Comparison of ENCODE assay signal across 9 cellular contexts in genomic region chr13:113411216-113412023, GRCh38. TPM values are rescaled to one million over a fixed set of nuclear protein-coding genes. Genes with fewer than 3 reads are reported as not detected.
DNase-seq lines count a peak whose midpoint lies in the region; ATAC-seq and TF ChIP-seq lines count a peak whose summit lies in the region.
"Had no signal": no experiment of that assay in that cellular context is flagged by ENCODE, and none has a peak within 500 bp of the region (broad histone marks: within the 10 kb centered on the region; RNA-seq: fewer than 3 reads in every experiment).

No MANE protein-coding gene starts in this region.

- H3K4me3 Mint-ChIP-seq in activated T-cell treated with anti-CD3 and anti-CD28 coated beads, Interleukin-2, amount 50 U/mL, for 24 hours: no peak overlapping the region

- no peak for TF ChIP-seq CTCF in foreskin fibroblast (IDR thresholded peaks at IDR 0.05; ENCODE audit: low read depth, low read length)

- H3K9ac ChIP-seq in skeletal muscle satellite cell (ENCODE audit: low read depth, low read length): peak overlapping the region; percentile 86

- peaks cover 63% of the 10 kb centered on the region for H3K4me1 ChIP-seq in skeletal muscle satellite cell (ENCODE audit: control insufficient read depth, insufficient read depth, low read length)

- H3K4me1 Mint-ChIP-seq in activated T-cell treated with anti-CD3 and anti-CD28 coated beads, Interleukin-2, amount 50 U/mL, for 24 hours (ENCODE audit: low read depth): no peaks in the 10 kb centered on the region

- no peaks in the 10 kb centered on the region for H3K9me3 ChIP-seq in skeletal muscle satellite cell (replicated peaks; ENCODE audit: low read length)

- H3K36me3 Mint-ChIP-seq in activated T-cell treated with anti-CD3 and anti-CD28 coated beads, Interleukin-2, amount 50 U/mL, for 24 hours (ENCODE audit: low read depth): no peaks in the 10 kb centered on the region

- DNase-seq in GM03348 (ENCODE audit: low spot score): peak; percentile 89
- peak; percentile 98 for DNase-seq in foreskin fibroblast
- no peak for DNase-seq in activated T-cell treated with anti-CD3 and anti-CD28 coated beads, Interleukin-2, amount 50 U/mL, for 24 hours
- no peak for DNase-seq in T-helper 2 cell
- DNase-seq: activated naive CD4-positive, alpha-beta T cell treated with Interleukin-2 at 50 U/mL for 16 hours had no signal

- H3K27ac Mint-ChIP-seq in activated T-cell treated with anti-CD3 and anti-CD28 coated beads, Interleukin-2, amount 50 U/mL, for 24 hours: no peak overlapping the region

- H3K9me3 Mint-ChIP-seq in activated T-cell treated with anti-CD3 and anti-CD28 coated beads, Interleukin-2, amount 50 U/mL, for 24 hours: peaks cover 2% of the 10 kb centered on the region

- H3K27me3 ChIP-seq in skeletal muscle satellite cell (ENCODE audit: control insufficient read depth, insufficient read depth, low read length): no peaks in the 10 kb centered on the region

- peaks cover 19% of the 10 kb centered on the region for H3K27me3 Mint-ChIP-seq in activated T-cell treated with anti-CD3 and anti-CD28 coated beads, Interleukin-2, amount 50 U/mL, for 24 hours

- H3K36me3 ChIP-seq in skeletal muscle satellite cell (ENCODE audit: insufficient read depth, low read length): no peaks in the 10 kb centered on the region

- peak overlapping the region; percentile 81 for H3K4me2 ChIP-seq in skeletal muscle satellite cell (ENCODE audit: low read length)

- ATAC-seq in SK-N-SH treated with all-trans-retinoic acid at 6 μM for 48 hours: peak; percentile 86
- no peak for ATAC-seq in GM18505 (IDR thresholded peaks at IDR 0.05; ENCODE audit: unreplicated experiment)
- no peak for ATAC-seq in HG03521 (IDR thresholded peaks at IDR 0.05; ENCODE audit: unreplicated experiment)

- TF ChIP-seq POLR2A in GM18505 (IDR thresholded peaks at IDR 0.05; ENCODE audit: borderline replicate concordance, extremely low read depth, insufficient read depth, insufficient read length): no peak

- peak overlapping the region; percentile 13 to 34 for H3K4me3 ChIP-seq in foreskin fibroblast (ENCODE audit: low read depth in 1 of 2, low read length in 2 of 2)
- H3K4me3 ChIP-seq in skeletal muscle satellite cell (ENCODE audit: low read length): peak overlapping the region; percentile 66

TF ChIP-seq in SK-N-SH treated with all-trans-retinoic acid at 6 μM for 48 hours, 23 proteins besides CTCF, POLR2A, EP300 and RAD21:
- TF ChIP-seq PATZ1 (CRISPR knock-in tag; IDR thresholded peaks at IDR 0.05; ENCODE audit: borderline replicate concordance): no peak
- no peak for TF ChIP-seq ZC3H10 (CRISPR knock-in tag; IDR thresholded peaks at IDR 0.05)
- no peak for TF ChIP-seq ZFP30 (CRISPR knock-in tag; IDR thresholded peaks at IDR 0.05)
- no peak for TF ChIP-seq SNAI2 (CRISPR knock-in tag; IDR thresholded peaks at IDR 0.05)
- TF ChIP-seq PPARA (CRISPR knock-in tag; IDR thresholded peaks at IDR 0.05; ENCODE audit: borderline replicate concordance): no peak
- no peak for TF ChIP-seq ARNTL (CRISPR knock-in tag; IDR thresholded peaks at IDR 0.05; ENCODE audit: borderline replicate concordance, low read depth)
- TF ChIP-seq ZNF8 (CRISPR knock-in tag; IDR thresholded peaks at IDR 0.05): no peak
- TF ChIP-seq TOX (CRISPR knock-in tag; IDR thresholded peaks at IDR 0.05; ENCODE audit: borderline replicate concordance): no peak
- TF ChIP-seq OSR1 (CRISPR knock-in tag; IDR thresholded peaks at IDR 0.05): no peak
- no peak for TF ChIP-seq TSHZ2 (CRISPR knock-in tag; IDR thresholded peaks at IDR 0.05)
- TF ChIP-seq RARB (CRISPR knock-in tag; IDR thresholded peaks at IDR 0.05): no peak
- TF ChIP-seq ZFP3 (CRISPR knock-in tag; IDR thresholded peaks at IDR 0.05): no peak
- no peak for TF ChIP-seq ZNF70 (CRISPR knock-in tag; IDR thresholded peaks at IDR 0.05)

RNA-seq across cellular contexts. Expression of gene ADPRHL1, which starts 41.9 kb away (rescaled TPM):
- 3.9 and 4.8 TPM in 2 replicates for total RNA-seq in skeletal muscle satellite cell (2012; rRNA removed)

RNA-seq across cellular contexts. Expression of gene GRTP1, which starts 47.5 kb away (rescaled TPM):
- total RNA-seq in skeletal muscle satellite cell (2012; rRNA removed): 1.7 and 3.8 TPM in 2 replicates

Comparison
In these comparisons a context has a peak if more than half of its experiments do, and no peak if none do; other contexts are left out.
1. DNase-seq: peak in GM03348 (single experiment) and foreskin fibroblast (2 of 2); none in activated T-cell treated with anti-CD3 and anti-CD28 coated beads, Interleukin-2, amount 50 U/mL, for 24 hours (single experiment) and T-helper 2 cell (0 of 5).